In genomic region chr1:220879509-220880366, GRCh38 we compare ENCODE assay signal across 8 cellular contexts. TPM values are rescaled to one million over a fixed set of nuclear protein-coding genes. Genes with fewer than 3 reads are reported as not detected.
A peak's percentile ranks its signal among the peaks of the same experiment; 100 is the strongest.
DNase-seq lines count a peak whose midpoint lies in the region; FAIRE-seq and TF ChIP-seq lines count a peak whose summit lies in the region.

No MANE protein-coding gene starts in this region.

- H3K9me2 ChIP-seq in GM23248 (ENCODE audit: insufficient read depth), result no peaks in the 10 kb centered on the region

- H4K20me1 ChIP-seq in GM23248 (ENCODE audit: insufficient read depth), result no peaks in the 10 kb centered on the region

- TF ChIP-seq CTCF in astrocyte of the spinal cord (IDR thresholded peaks at IDR 0.05; ENCODE audit: low read depth, low read length), result no peak

- peak overlapping the region; percentile 82 for H2AFZ ChIP-seq in GM23248

- peak overlapping the region; percentile 94 for H3K9ac ChIP-seq in GM23248

- peak; percentile 16 for DNase-seq in activated CD4-positive, alpha-beta T cell treated with anti-CD3 and anti-CD28 coated beads for 48 hours
- DNase-seq in activated CD4-positive, alpha-beta T cell treated with anti-CD3 and anti-CD28 coated beads, Interleukin-2, amount 50 U/mL, for 1 hour, result no peak
- DNase-seq in GM23248 (peak; percentile 85), NCI-H1092 (lab: John Stamatoyannopoulos, UW) (peak; percentile 35), astrocyte of the spinal cord (ENCODE audit: low read depth, low spot score) (peak; percentile 37), iPS-NIHi11 (ENCODE audit: low spot score) (peak; percentile 62), small intestine (no peak)
- no peak for DNase-seq in stimulated activated CD4-positive, alpha-beta T cell treated with anti-CD3 and anti-CD28 coated beads, Interleukin-4, amount 100 ng/mL, for 1 hour

- in situ Hi-C loops in GM23248 (cut with MboI), result loop anchor here (10.0 kb wide), 2 partner anchors 325 to 555 kb away; no protein-coding TSS in a partner anchor
- in situ Hi-C loops in astrocyte of the spinal cord (cut with HindIII; ENCODE audit: low sequenced_read_pairs), result no loop called here

- H3K9me3 ChIP-seq in GM23248 (ENCODE audit: low read depth) (no peaks in the 10 kb centered on the region), small intestine (ENCODE audit: control insufficient read depth, low read depth) (no peaks in the 10 kb centered on the region)

- no peaks in the 10 kb centered on the region for H3K27me3 ChIP-seq in GM23248 (replicated peaks; ENCODE audit: insufficient read depth)
- peaks cover 0 to 15% of the 10 kb centered on the region in 2 donors for H3K27me3 ChIP-seq in small intestine (ENCODE audit: control insufficient read depth in 2 of 2, insufficient read depth in 2 of 2, low read length in 2 of 2)

- H3K4me1 ChIP-seq in GM23248 (ENCODE audit: insufficient read depth), result peaks cover 11% of the 10 kb centered on the region
- peaks cover 0 to 2% of the 10 kb centered on the region in 2 donors for H3K4me1 ChIP-seq in small intestine (ENCODE audit: control insufficient read depth in 2 of 2, insufficient read depth in 1 of 2, low read depth in 1 of 2, low read length in 1 of 2)

- H3K4me3 ChIP-seq in GM23248, result peak overlapping the region; percentile 96
- peak overlapping the region; percentile 67 for H3K4me3 ChIP-seq in astrocyte of the spinal cord (ENCODE audit: low read depth, low read length)
- peak overlapping the region; percentile 70 to 72 for H3K4me3 ChIP-seq in small intestine (ENCODE audit: low read depth in 1 of 2, low read length in 2 of 2)

- peaks cover 22% of the 10 kb centered on the region for H3K36me3 ChIP-seq in GM23248 (ENCODE audit: low read depth)
- no peaks in the 10 kb centered on the region for H3K36me3 ChIP-seq in small intestine (ENCODE audit: control insufficient read depth in 2 of 2, insufficient read depth in 2 of 2, low read length in 2 of 2)

- peaks cover 10% of the 10 kb centered on the region; the same call in 1 of the 2 replicates for H3F3A ChIP-seq in GM23248 (ENCODE audit: insufficient read depth)

- peaks cover 40% of the 10 kb centered on the region for H3K79me2 ChIP-seq in GM23248 (ENCODE audit: insufficient read depth)

- peak overlapping the region; percentile 93 for H3K4me2 ChIP-seq in GM23248 (ENCODE audit: unreplicated experiment)

- FAIRE-seq in small intestine (lab: Jason Lieb, UNC), result no peak

- H3K27ac ChIP-seq in GM23248 (peak overlapping the region; percentile 86), small intestine (ENCODE audit: low read depth in 1 of 2, low read length in 1 of 2) (peak overlapping the region; percentile 67 to 94)

- 0 to 1% methylated on average over 42 to 94 of the region's 94 CpGs for WGBS in GM23248 (ENCODE audit: low coverage in 1 of 2, low lambda C conversion rate in 2 of 2, missing lambda C conversion rate in 2 of 2), 2 experiments
- WGBS in small intestine, 3 donors, result 1 to 2% (median 1%) methylated on average over 78 to 94 of the region's 94 CpGs

RNA-seq across cellular contexts. Expression of gene HLX, which starts 0.5 kb away (rescaled TPM):
- 14.0 and 24.2 TPM in 2 replicates for total RNA-seq in GM23248 (2014; rRNA removed; shearing (Covaris generic))
- polyA plus RNA-seq in GM23248 (2016; fragmentation: Nextera tagmentation; extraction: Ambion mirVana) (20.0 and 21.5 TPM in 2 replicates), small intestine (1 to 10 TPM in 2 of 3 donors, under 1 TPM in 1; 0.45 to 6.8 (median 1.9) TPM)

Comparison
In these comparisons a context has a peak if more than half of its experiments do, and no peak if none do; other contexts are left out.
1. DNase-seq: peak in activated CD4-positive, alpha-beta T cell treated with anti-CD3 and anti-CD28 coated beads for 48 hours (single experiment), GM23248 (single experiment), NCI-H1092 (single experiment), astrocyte of the spinal cord (single experiment) and iPS-NIHi11 (single experiment); none in activated CD4-positive, alpha-beta T cell treated with anti-CD3 and anti-CD28 coated beads, Interleukin-2, amount 50 U/mL, for 1 hour (single experiment), small intestine (single experiment) and stimulated activated CD4-positive, alpha-beta T cell treated with anti-CD3 and anti-CD28 coated beads, Interleukin-4, amount 100 ng/mL, for 1 hour (single experiment).
2. Peak in every context shown above with its lines, with median percentiles within 50 percentile points of each other: H3K4me3 ChIP-seq.